Comparison of ENCODE assay signal across 8 cellular contexts in genomic region chr12:31324116-31324844, GRCh38. TPM values are rescaled to one million over a fixed set of nuclear protein-coding genes. Genes with fewer than 3 reads are reported as not detected.
DNase-seq lines count a peak whose midpoint lies in the region; ATAC-seq and TF ChIP-seq lines count a peak whose summit lies in the region.

No MANE protein-coding gene starts in this region.

- peak overlapping the region; percentile 99 for H3K27ac Mint-ChIP-seq in activated CD8-positive, alpha-beta T cell treated with anti-CD3 and anti-CD28 coated beads for 36 hours

- ATAC-seq in HG02885 (IDR thresholded peaks at IDR 0.05; ENCODE audit: poor library complexity, unreplicated experiment) = peak; percentile 34
- ATAC-seq in activated CD8-positive, alpha-beta T cell treated with anti-CD3 and anti-CD28 coated beads for 36 hours = peak; percentile 38

- peak overlapping the region; percentile 73 to 98 for H3K4ac ChIP-seq in mesenchymal stem cell (ENCODE audit: low read depth in 1 of 2, low read length in 2 of 2)

- H3K4me3 Mint-ChIP-seq in activated CD8-positive, alpha-beta T cell treated with anti-CD3 and anti-CD28 coated beads for 36 hours = peak overlapping the region; percentile 100

- peak overlapping the region; percentile 99 for H2BK15ac ChIP-seq in mesenchymal stem cell (ENCODE audit: low read depth, poor library complexity, severe bottlenecking)

- no peaks in the 10 kb centered on the region for H3K9me3 Mint-ChIP-seq in activated CD8-positive, alpha-beta T cell treated with anti-CD3 and anti-CD28 coated beads for 36 hours

- POLR2A ChIA-PET in activated CD8-positive, alpha-beta T cell treated with anti-CD3 and anti-CD28 coated beads for 36 hours (lab: Charles Lee) = interaction anchor here (2.1 kb wide), 1 partner anchor 13 kb away, joined by 7 read pairs; no protein-coding TSS in a partner anchor

- no peaks in the 10 kb centered on the region for H3K27me3 Mint-ChIP-seq in activated CD8-positive, alpha-beta T cell treated with anti-CD3 and anti-CD28 coated beads for 36 hours

- peaks cover 40% of the 10 kb centered on the region for H3K4me1 Mint-ChIP-seq in activated CD8-positive, alpha-beta T cell treated with anti-CD3 and anti-CD28 coated beads for 36 hours (ENCODE audit: low read depth)

- H4K8ac ChIP-seq in mesenchymal stem cell (ENCODE audit: low read length) = peak overlapping the region; percentile 93

- peak overlapping the region; percentile 46 for H2AFZ ChIP-seq in mesenchymal stem cell (ENCODE audit: low read depth, low read length)

- H3K9ac ChIP-seq in mesenchymal stem cell (ENCODE audit: low read length) = peak overlapping the region; percentile 89

- peak overlapping the region; percentile 94 for H2BK5ac ChIP-seq in mesenchymal stem cell (ENCODE audit: low read depth, low read length, poor library complexity, severe bottlenecking)

- H2AK5ac ChIP-seq in mesenchymal stem cell (ENCODE audit: low read length, severe bottlenecking) = no peak overlapping the region

- H3K4me1 ChIP-seq in mesenchymal stem cell (ENCODE audit: control insufficient read depth, insufficient read depth, low read depth, low read length) = peaks cover 3% of the 10 kb centered on the region

- H3K79me1 ChIP-seq in mesenchymal stem cell (replicated peaks; ENCODE audit: low read length, poor library complexity, severe bottlenecking) = peaks cover 5% of the 10 kb centered on the region

- H3K36me3 ChIP-seq in mesenchymal stem cell (ENCODE audit: control insufficient read depth in 1 of 2, insufficient read depth in 2 of 2, low read depth in 1 of 2, low read length in 2 of 2) = no peaks in the 10 kb centered on the region

- H3K4me3 ChIP-seq in mesenchymal stem cell (ENCODE audit: insufficient read depth in 1 of 2, low read depth in 1 of 2, low read length in 2 of 2) = peak overlapping the region; percentile 85

- CTCF ChIA-PET in activated CD8-positive, alpha-beta T cell treated with anti-CD3 and anti-CD28 coated beads for 36 hours (lab: Charles Lee) = no interaction called here

- DNase-seq in NCI-H524 (lab: John Stamatoyannopoulos, UW) (peak; percentile 39 to 43), NCI-H524 treated with DMSO at 0.1 percent for 48 hours (lab: John Stamatoyannopoulos, UW) (no peak), NCI-H446 treated with DMSO at 0.1 percent for 48 hours (lab: John Stamatoyannopoulos, UW) (peak; percentile 57), mesenchymal stem cell (peak; percentile 87)
- DNase-seq in activated CD8-positive, alpha-beta T cell treated with anti-CD3 and anti-CD28 coated beads for 36 hours = peak; percentile 73
- peak; percentile 75 for DNase-seq in effector CD4-positive, alpha-beta T cell
- DNase-seq in stimulated activated CD8-positive, alpha-beta memory T cell treated with anti-CD3 and anti-CD28 coated beads, Interleukin-12 subunit alpha, Interleukin-12 subunit beta, amount 100 ng/mL, for 4 hours (ENCODE audit: low read depth) = peak; percentile 55

- peaks cover 51% of the 10 kb centered on the region for H3K36me3 Mint-ChIP-seq in activated CD8-positive, alpha-beta T cell treated with anti-CD3 and anti-CD28 coated beads for 36 hours (ENCODE audit: low read depth)

- no peaks in the 10 kb centered on the region for H3K27me3 ChIP-seq in mesenchymal stem cell (ENCODE audit: control insufficient read depth in 1 of 2, insufficient read depth in 1 of 2, low read length in 2 of 2)

- peak overlapping the region; percentile 83 for H3K27ac ChIP-seq in mesenchymal stem cell (ENCODE audit: low read length, poor library complexity, severe bottlenecking)

- peak overlapping the region; percentile 81 to 94 for H3K14ac ChIP-seq in mesenchymal stem cell (ENCODE audit: low read length in 2 of 2)

- H3K23ac ChIP-seq in mesenchymal stem cell (ENCODE audit: low read length in 2 of 2) = peak overlapping the region in 1 of 2 experiments; percentile 93

- H4K91ac ChIP-seq in mesenchymal stem cell (ENCODE audit: low read length) = peak overlapping the region; percentile 96

- peak overlapping the region; percentile 95 to 98 for H3K18ac ChIP-seq in mesenchymal stem cell (ENCODE audit: low read depth in 1 of 2, low read length in 2 of 2)

- peak overlapping the region; percentile 99 for H2BK120ac ChIP-seq in mesenchymal stem cell (ENCODE audit: low read depth, low read length)

- intact Hi-C loops in activated CD8-positive, alpha-beta T cell treated with anti-CD3 and anti-CD28 coated beads for 36 hours (cut with micrococcal nuclease) = loop anchor here (10.0 kb wide), 2 partner anchors 641 to 1351 kb away; partner anchors contain the start of gene DNM1L

- WGBS in mesenchymal stem cell = under 1% methylated on average over 65 of the region's 81 CpGs

- H3K4me2 ChIP-seq in mesenchymal stem cell (ENCODE audit: low read length, poor library complexity, severe bottlenecking) = peak overlapping the region; percentile 85

- no peaks in the 10 kb centered on the region for H3K9me3 ChIP-seq in mesenchymal stem cell (ENCODE audit: control insufficient read depth, low read length)

- TF ChIP-seq CTCF in activated CD8-positive, alpha-beta T cell treated with anti-CD3 and anti-CD28 coated beads for 36 hours (IDR thresholded peaks at IDR 0.05) = no peak

- H2BK12ac ChIP-seq in mesenchymal stem cell (ENCODE audit: low read length in 2 of 2) = peak overlapping the region; percentile 50 to 52

RNA-seq across cellular contexts. Expression of gene SINHCAF, which starts 1.7 kb away (rescaled TPM):
- total RNA-seq in activated CD8-positive, alpha-beta T cell treated with anti-CD3 and anti-CD28 coated beads for 36 hours = 100 to 1,000 TPM; 171 to 184 TPM
- polyA plus RNA-seq in mesenchymal stem cell (2013, experiment 1 of 2) = 33.9 TPM
- polyA plus RNA-seq in mesenchymal stem cell (2013, experiment 2 of 2) = 34.9 TPM
